10 cellular contexts compared by ENCODE assay signal in genomic region chr2:179272406-179273192, GRCh38. TPM values are rescaled to one million over a fixed set of nuclear protein-coding genes. Genes with fewer than 3 reads are reported as not detected.
DNase-seq lines count a peak whose midpoint lies in the region; ATAC-seq, FAIRE-seq and TF ChIP-seq lines count a peak whose summit lies in the region.
"Had no signal": no experiment of that assay in that cellular context is flagged by ENCODE, and none has a peak within 500 bp of the region (broad histone marks: within the 10 kb centered on the region; RNA-seq: fewer than 3 reads in every experiment).

No MANE protein-coding gene starts in this region.

- TF ChIP-seq EP300 in ovary (IDR thresholded peaks at IDR 0.05) = no peak

- H3K4me1 ChIP-seq in left ventricle myocardium inferior (peaks cover 10% of the 10 kb centered on the region), small intestine (ENCODE audit: control insufficient read depth in 2 of 2, insufficient read depth in 1 of 2, low read depth in 1 of 2, low read length in 1 of 2) (peaks cover 0 to 2% of the 10 kb centered on the region in 2 donors), ovary (ENCODE audit: insufficient read depth) (no peaks in the 10 kb centered on the region)

- H3K27ac ChIP-seq in left ventricle myocardium inferior (replicated peaks) (peak overlapping the region; percentile 79), small intestine (ENCODE audit: low read depth in 1 of 2, low read length in 1 of 2) (peak overlapping the region in 1 of 2 donors; percentile 47), ovary (no peak overlapping the region)

- no peak for TF ChIP-seq POLR2A in ovary (IDR thresholded peaks at IDR 0.05)

- intact Hi-C loops in left ventricle myocardium inferior (cut with micrococcal nuclease) = no loop called here
- intact Hi-C loops in ovary (cut with DNase I) = no loop called here

- TF ChIP-seq CTCF in left ventricle myocardium inferior (IDR thresholded peaks at IDR 0.05; ENCODE audit: borderline replicate concordance) = no peak
- no peak for TF ChIP-seq CTCF in ovary (IDR thresholded peaks at IDR 0.05)

- FAIRE-seq in small intestine (lab: Jason Lieb, UNC) = no peak
- FAIRE-seq: GM18507 had no signal

- 48 to 56% (median 50%) methylated on average over 5 of the region's 5 CpGs for WGBS in small intestine, 3 donors
- 60 to 66% (median 66%) methylated on average over 5 of the region's 5 CpGs for WGBS in ovary, 3 donors

- H3K4me3 ChIP-seq in left ventricle myocardium inferior (no peak overlapping the region), small intestine (ENCODE audit: low read depth in 1 of 2, low read length in 2 of 2) (no peak overlapping the region), ovary (no peak overlapping the region)

- ATAC-seq in SK-N-SH treated with all-trans-retinoic acid at 6 μM for 48 hours = no peak; the same call in 2 of the 3 replicates

- H3K27me3 ChIP-seq in left ventricle myocardium inferior (ENCODE audit: low read depth) (no peaks in the 10 kb centered on the region), small intestine (ENCODE audit: control insufficient read depth in 2 of 2, insufficient read depth in 2 of 2, low read length in 2 of 2) (no peaks in the 10 kb centered on the region), ovary (no peaks in the 10 kb centered on the region)

- DNase-seq in H4 (ENCODE audit: low spot score) = peak; percentile 35
- no peak for DNase-seq in left ventricle myocardium inferior
- peak; percentile 61 for DNase-seq in small intestine
- DNase-seq in SKM-1 (lab: John Stamatoyannopoulos, UW; ENCODE audit: unreplicated experiment) = no peak
- DNase-seq in NCI-H1694 treated with DMSO at 0.1 percent for 48 hours (lab: John Stamatoyannopoulos, UW) = no peak
- DNase-seq in HuH-7 (ENCODE audit: low spot score) = no peak
- DNase-seq in ovary = no peak
- DNase-seq: activated CD4-positive, alpha-beta memory T cell treated with anti-CD3 and anti-CD28 coated beads, Interleukin-2, amount 10 ng/mL, durations not matched to agents 7 days and 5 days had no signal

- H3K36me3 ChIP-seq in left ventricle myocardium inferior (no peaks in the 10 kb centered on the region), small intestine (ENCODE audit: control insufficient read depth in 2 of 2, insufficient read depth in 2 of 2, low read length in 2 of 2) (no peaks in the 10 kb centered on the region), ovary (no peaks in the 10 kb centered on the region)

- H3K9me3 ChIP-seq in left ventricle myocardium inferior (replicated peaks) (no peaks in the 10 kb centered on the region), small intestine (ENCODE audit: control insufficient read depth, low read depth) (no peaks in the 10 kb centered on the region), ovary (no peaks in the 10 kb centered on the region)

TF ChIP-seq in SK-N-SH treated with all-trans-retinoic acid at 6 μM for 48 hours, 23 proteins besides CTCF, POLR2A, EP300 and RAD21:
- TF ChIP-seq CSRNP3 (CRISPR knock-in tag; IDR thresholded peaks at IDR 0.05) = no peak
- TF ChIP-seq ISL1 (CRISPR knock-in tag; IDR thresholded peaks at IDR 0.05) = peak; percentile 28; the same call in 1 of the 2 replicates

RNA-seq across cellular contexts. Expression of gene SESTD1, which starts 8.0 kb away (rescaled TPM):
- total RNA-seq in H4 (2014; rRNA removed; shearing (Covaris generic)) = 9.9 and 10.7 TPM in 2 replicates
- total RNA-seq in left ventricle myocardium inferior (33.7 TPM), ovary (10 to 100 TPM; 11.7 to 54.2 (median 41.5) TPM)
- polyA plus RNA-seq in small intestine (10 to 100 TPM; 10.9 to 15.4 (median 13.8) TPM), ovary (10 to 100 TPM in 1 of 2 donors, 1 to 10 TPM in 1; 6.9 to 24.4 TPM)

Comparison
In these comparisons a context has a peak if more than half of its experiments do, and no peak if none do; other contexts are left out.
1. DNase-seq: peak in H4 (single experiment) and small intestine (single experiment); none in left ventricle myocardium inferior (single experiment), SKM-1 (single experiment), NCI-H1694 treated with DMSO at 0.1 percent for 48 hours (single experiment), HuH-7 (single experiment) and ovary (0 of 5).